ENCODE assay signal across 1 cellular context in genomic region chr2:142876423-142876822, GRCh38.
TF ChIP-seq lines count a peak whose summit lies in the region.

No MANE protein-coding gene starts in this region.

TF ChIP-seq in HCT116, 20 proteins besides CTCF, POLR2A, EP300 and RAD21 (continued from another document):
- no peak for TF ChIP-seq ZBTB33 (IDR thresholded peaks at IDR 0.05; ENCODE audit: extremely low read depth, insufficient replicate concordance, low read length)
- TF ChIP-seq CEBPB (IDR thresholded peaks at IDR 0.05; ENCODE audit: low read depth) = no peak
- TF ChIP-seq CBX3 (IDR thresholded peaks at IDR 0.05; ENCODE audit: low read depth) = no peak
- TF ChIP-seq JUND (IDR thresholded peaks at IDR 0.05) = no peak
